In genomic region chr13:103726808-103727207, GRCh38 we compare ENCODE assay signal across 6 cellular contexts.
"Had no signal": no experiment of that assay in that cellular context is flagged by ENCODE, and none has a peak within 500 bp of the region (broad histone marks: within the 10 kb centered on the region; RNA-seq: fewer than 3 reads in every experiment).

No MANE protein-coding gene starts in this region.

- DNase-seq: IMR-90, KBM-7, KG1 had no signal

- H3K27ac ChIP-seq: HL-60 had no signal

- ATAC-seq: K562 had no signal

- FAIRE-seq: HTR-8/SVneo, K562 had no signal

- H3K4me3 ChIP-seq: K562 had no signal
